Comparison of ENCODE assay signal across 24 cellular contexts in genomic region chr18:25169701-25170100, GRCh38.
"Had no signal": no experiment of that assay in that cellular context is flagged by ENCODE, and none has a peak within 500 bp of the region (broad histone marks: within the 10 kb centered on the region; RNA-seq: fewer than 3 reads in every experiment).

No MANE protein-coding gene starts in this region.

- H3K27ac Mint-ChIP-seq: activated CD4-positive, alpha-beta T cell treated with anti-CD3 and anti-CD28 coated beads, Interleukin-2, amount 10 ng/mL, durations not matched to agents 24 days and 14 days; activated CD8-positive, alpha-beta T cell treated with anti-CD3 and anti-CD28 coated beads for 36 hours; activated naive CD8-positive, alpha-beta T cell treated with anti-CD3 and anti-CD28 coated beads for 36 hours; activated T-helper 17 cell treated with anti-CD3 and anti-CD28 coated beads, Interleukin-2, amount 50 U/mL, for 72 hours had no signal

- FAIRE-seq: endometrium had no signal

- H3K9ac ChIP-seq: parathyroid adenoma had no signal

- H3K4me1 ChIP-seq: parathyroid adenoma had no signal

- H3K27ac ChIP-seq: brain microvascular endothelial cell, parathyroid adenoma, transverse colon had no signal

- ATAC-seq: activated CD8-positive, alpha-beta T cell treated with anti-CD3 and anti-CD28 coated beads for 36 hours; activated T-helper 17 cell treated with anti-CD3 and anti-CD28 coated beads, Interleukin-2, amount 50 U/mL, for 72 hours; left colon; stimulated activated naive CD8-positive, alpha-beta T cell treated with anti-CD3 and anti-CD28 coated beads, Interleukin-15, Interleukin-2, amounts not matched to agents 100 U/mL and 50 U/mL, for 24 hours had no signal

- H3K27me3 ChIP-seq: brain microvascular endothelial cell, transverse colon had no signal

- H3K4me3 ChIP-seq: lung, transverse colon had no signal

- H3K27me3 Mint-ChIP-seq: activated CD8-positive, alpha-beta T cell treated with anti-CD3 and anti-CD28 coated beads for 36 hours; activated naive CD8-positive, alpha-beta T cell treated with anti-CD3 and anti-CD28 coated beads for 36 hours had no signal

- H3K4me3 Mint-ChIP-seq: activated CD4-positive, alpha-beta T cell treated with anti-CD3 and anti-CD28 coated beads, Interleukin-2, amount 10 ng/mL, durations not matched to agents 24 days and 14 days; activated CD8-positive, alpha-beta T cell treated with anti-CD3 and anti-CD28 coated beads for 36 hours; activated naive CD8-positive, alpha-beta T cell treated with anti-CD3 and anti-CD28 coated beads for 36 hours; activated T-helper 17 cell treated with anti-CD3 and anti-CD28 coated beads, Interleukin-2, amount 50 U/mL, for 72 hours; nephron had no signal

- H3K9me3 Mint-ChIP-seq: activated CD4-positive, alpha-beta T cell treated with anti-CD3 and anti-CD28 coated beads, Interleukin-2, amount 10 ng/mL, durations not matched to agents 24 days and 14 days; activated CD8-positive, alpha-beta T cell treated with anti-CD3 and anti-CD28 coated beads for 36 hours; activated naive CD8-positive, alpha-beta T cell treated with anti-CD3 and anti-CD28 coated beads for 36 hours; activated T-helper 17 cell treated with anti-CD3 and anti-CD28 coated beads, Interleukin-2, amount 50 U/mL, for 72 hours; nephron had no signal

- H3K36me3 ChIP-seq: brain microvascular endothelial cell, transverse colon had no signal

- DNase-seq: activated CD4-positive, alpha-beta T cell treated with anti-CD3 and anti-CD28 coated beads, Interleukin-2, amount 10 ng/mL, durations not matched to agents 24 days and 14 days; activated CD8-positive, alpha-beta T cell treated with anti-CD3 and anti-CD28 coated beads for 36 hours; activated naive CD4-positive, alpha-beta T cell; activated naive CD8-positive, alpha-beta T cell treated with anti-CD3 and anti-CD28 coated beads for 36 hours; activated T-cell treated with anti-CD3 and anti-CD28 coated beads, Interleukin-2, amount 50 U/mL, for 1 hour; brain microvascular endothelial cell; cortex of kidney; hippocampal formation; islet precursor cell; left colon; midbrain; stimulated activated CD4-positive, alpha-beta T cell treated with anti-CD3 and anti-CD28 coated beads, Interleukin-12 subunit alpha, Interleukin-12 subunit beta, amount 100 ng/mL, for 4 hours; stimulated activated CD4-positive, alpha-beta T cell treated with anti-CD3 and anti-CD28 coated beads, Interleukin-1b, Interleukin-23, amount 100 ng/mL, for 48 hours; stimulated activated CD8-positive, alpha-beta memory T cell treated with anti-CD3 and anti-CD28 coated beads, Interleukin-4, amount 100 ng/mL, for 48 hours; stimulated activated naive CD8-positive, alpha-beta T cell treated with anti-CD3 and anti-CD28 coated beads, Interleukin-15, Interleukin-2, amounts not matched to agents 100 U/mL and 50 U/mL, for 24 hours; substantia nigra; T-helper 1 cell; T1000; transverse colon had no signal

- H3K9me3 ChIP-seq: transverse colon had no signal

- H3K79me2 ChIP-seq: parathyroid adenoma had no signal

- H2AFZ ChIP-seq: parathyroid adenoma had no signal

- H3K36me3 Mint-ChIP-seq: activated naive CD8-positive, alpha-beta T cell treated with anti-CD3 and anti-CD28 coated beads for 36 hours had no signal
